ENCODE assay signal across 14 cellular contexts in genomic region chr2:162050513-162050961, GRCh38.
"Had no signal": no experiment of that assay in that cellular context is flagged by ENCODE, and none has a peak within 500 bp of the region (broad histone marks: within the 10 kb centered on the region; RNA-seq: fewer than 3 reads in every experiment).

No MANE protein-coding gene starts in this region.

- H3K9me3 ChIP-seq: left lung, pancreas had no signal

- H3K36me3 ChIP-seq: left lung, pancreas had no signal

- H3K27me3 ChIP-seq: left lung, pancreas had no signal

- H3K27ac ChIP-seq: coronary artery, left lung, pancreas had no signal

- DNase-seq: activated B cell treated with CpG ODN at 0.5 μM for 24 hours; activated CD4-positive, alpha-beta T cell treated with anti-CD3 and anti-CD28 coated beads, Interleukin-2, amount 10 ng/mL, durations not matched to agents 7 days and 5 days; activated gamma-delta T cell; activated T-cell treated with anti-CD3 and anti-CD28 coated beads, Interleukin-2, amount 50 U/mL, for 4 hours; caudate nucleus; effector memory CD4-positive, alpha-beta T cell; left lung; pancreas; retina; SHP77 treated with DMSO at 0.1 percent for 48 hours; stimulated activated CD4-positive, alpha-beta T cell treated with anti-CD3 and anti-CD28 coated beads, Interleukin-1b, Interleukin-23, amount 100 ng/mL, for 48 hours; stimulated activated naive B cell treated with anti-CD40 and anti-IgM and Interleukin-4, amounts not matched to agents 10 μg/mL and 1 μg/mL and 100 μg/mL, for 72 hours; T-helper 17 cell had no signal

- H3K4me1 ChIP-seq: left lung, pancreas had no signal

- ATAC-seq: activated T-cell treated with anti-CD3 and anti-CD28 coated beads, Interleukin-2, amount 50 U/mL, for 4 hours; left lung; pancreas; stimulated activated naive B cell treated with anti-CD40 and anti-IgM and Interleukin-4, amounts not matched to agents 10 μg/mL and 1 μg/mL and 100 μg/mL, for 72 hours; T-helper 17 cell had no signal

- H3K4me3 ChIP-seq: coronary artery, left lung, pancreas had no signal
